In the genomic region with DNA sequence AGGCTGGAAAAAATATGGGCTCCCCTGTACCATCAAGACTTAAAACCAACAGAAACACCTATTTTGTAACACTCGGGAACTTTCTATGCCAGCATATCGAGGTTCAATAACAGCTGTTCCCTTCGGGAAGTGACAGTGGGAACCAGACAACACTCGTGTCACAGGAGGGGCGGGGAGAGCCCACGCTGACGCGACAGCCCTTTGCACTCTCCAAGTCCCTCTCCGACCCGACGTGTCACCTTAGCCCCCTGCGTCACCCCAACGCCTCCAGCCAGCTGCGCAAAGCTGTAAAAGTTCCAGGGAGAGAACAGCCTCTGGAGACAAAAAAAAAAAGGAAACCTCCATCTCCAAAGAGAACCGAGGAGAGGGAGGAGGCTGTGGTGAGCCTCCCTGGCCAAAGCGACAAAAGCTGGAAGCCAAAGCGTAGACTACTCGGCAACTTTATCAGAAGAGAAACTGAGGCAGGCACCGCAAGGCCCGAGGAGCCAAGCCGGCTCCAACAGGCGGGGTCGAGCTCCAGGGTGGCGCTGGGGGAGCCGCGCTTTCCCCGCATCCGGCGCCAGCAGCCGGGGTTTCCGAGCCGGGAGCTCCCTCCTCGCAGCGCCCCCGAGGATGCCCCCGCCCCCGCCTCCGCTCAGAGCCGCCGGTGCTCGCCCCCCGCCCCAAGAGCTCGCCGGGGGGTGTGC, we compare ENCODE assay signal across 8 cellular contexts. TPM values are rescaled to one million over a fixed set of nuclear protein-coding genes. Genes with fewer than 3 reads are reported as not detected.
DNase-seq lines count a peak whose midpoint lies in the region; ATAC-seq and TF ChIP-seq lines count a peak whose summit lies in the region.

No MANE protein-coding gene starts in this region.

- no peaks in the 10 kb centered on the region for H3K36me3 ChIP-seq in BE2C

- DNase-seq in BE2C (no peak), mucosa of gallbladder (ENCODE audit: low spot score) (peak; percentile 41), NCI-H128 (lab: John Stamatoyannopoulos, UW; ENCODE audit: unreplicated experiment) (no peak)
- peak; percentile 27 for DNase-seq in Jurkat, Clone E6-1 (ENCODE audit: low read depth, low spot score)
- peak; percentile 59 for DNase-seq in activated CD4-positive, alpha-beta T cell treated with anti-CD3 and anti-CD28 coated beads, Interleukin-2, amount 10 ng/mL, durations not matched to agents 7 days and 5 days
- peak; percentile 45 for DNase-seq in effector CD4-positive, alpha-beta T cell
- DNase-seq in stimulated activated CD8-positive, alpha-beta memory T cell treated with anti-CD3 and anti-CD28 coated beads, Interleukin-7, amount 100 ng/mL, for 24 hours (ENCODE audit: low read depth), result peak; percentile 11

- peaks cover 5% of the 10 kb centered on the region; the same call in 1 of the 2 replicates for H3K9me3 ChIP-seq in BE2C

- peak; percentile 23 for ATAC-seq in GM19467 (IDR thresholded peaks at IDR 0.05; ENCODE audit: unreplicated experiment)

- no peaks in the 10 kb centered on the region for H3K9me3 Mint-ChIP-seq in activated CD4-positive, alpha-beta T cell treated with anti-CD3 and anti-CD28 coated beads, Interleukin-2, amount 10 ng/mL, durations not matched to agents 7 days and 5 days

- POLR2A ChIA-PET in activated CD4-positive, alpha-beta T cell treated with anti-CD3 and anti-CD28 coated beads, Interleukin-2, amount 10 ng/mL, durations not matched to agents 7 days and 5 days (lab: Charles Lee), result interaction anchor here (0.6 kb wide), 1 partner anchor 23 kb away, joined by 4 read pairs; no protein-coding TSS in a partner anchor

- H3K36me3 Mint-ChIP-seq in activated CD4-positive, alpha-beta T cell treated with anti-CD3 and anti-CD28 coated beads, Interleukin-2, amount 10 ng/mL, durations not matched to agents 7 days and 5 days (ENCODE audit: low read depth), result no peaks in the 10 kb centered on the region

- peak overlapping the region; percentile 81 for H3K4me3 Mint-ChIP-seq in activated CD4-positive, alpha-beta T cell treated with anti-CD3 and anti-CD28 coated beads, Interleukin-2, amount 10 ng/mL, durations not matched to agents 7 days and 5 days

- peaks cover 7% of the 10 kb centered on the region for H3K4me1 Mint-ChIP-seq in activated CD4-positive, alpha-beta T cell treated with anti-CD3 and anti-CD28 coated beads, Interleukin-2, amount 10 ng/mL, durations not matched to agents 7 days and 5 days

- no peaks in the 10 kb centered on the region for H3K27me3 Mint-ChIP-seq in activated CD4-positive, alpha-beta T cell treated with anti-CD3 and anti-CD28 coated beads, Interleukin-2, amount 10 ng/mL, durations not matched to agents 7 days and 5 days

- peak overlapping the region; percentile 84 for H3K4me3 ChIP-seq in BE2C (ENCODE audit: low read depth, low read length)
- peak overlapping the region; percentile 89 for H3K4me3 ChIP-seq in Jurkat, Clone E6-1 (ENCODE audit: low read length)

- TF ChIP-seq CTCF in BE2C (IDR thresholded peaks at IDR 0.05; ENCODE audit: low read depth, low read length), result no peak

- CTCF ChIA-PET in activated CD4-positive, alpha-beta T cell treated with anti-CD3 and anti-CD28 coated beads, Interleukin-2, amount 10 ng/mL, durations not matched to agents 7 days and 5 days (lab: Charles Lee), result interaction anchor here (0.8 to 2.4 kb wide), 3 partner anchors 11 to 15 kb away, joined by 3 to 7 read pairs (median 3); no protein-coding TSS in a partner anchor

- no peaks in the 10 kb centered on the region for H3K4me1 ChIP-seq in BE2C

- no peaks in the 10 kb centered on the region; the same call in 1 of the 2 replicates for H3K27me3 ChIP-seq in BE2C

- peak overlapping the region; percentile 91 for H3K27ac Mint-ChIP-seq in activated CD4-positive, alpha-beta T cell treated with anti-CD3 and anti-CD28 coated beads, Interleukin-2, amount 10 ng/mL, durations not matched to agents 7 days and 5 days

RNA-seq across cellular contexts. Expression of a gene that starts 0.8 kb away (rescaled TPM):
- polyA plus RNA-seq in BE2C (2012; ENCODE audit: insufficient read depth, insufficient read length, low read depth), result 14.9 TPM
- polyA plus RNA-seq in Jurkat, Clone E6-1 (2012; ENCODE audit: insufficient read depth, insufficient read length), result 51.6 TPM
- 10 to 100 TPM; 23.9 to 25.5 TPM for total RNA-seq in activated CD4-positive, alpha-beta T cell treated with anti-CD3 and anti-CD28 coated beads, Interleukin-2, amount 10 ng/mL, durations not matched to agents 7 days and 5 days
- 49.8 TPM for total RNA-seq in mucosa of gallbladder

Comparison
In these comparisons a context has a peak if more than half of its experiments do, and no peak if none do; other contexts are left out.
1. DNase-seq: peak in Jurkat, Clone E6-1 (single experiment), activated CD4-positive, alpha-beta T cell treated with anti-CD3 and anti-CD28 coated beads, Interleukin-2, amount 10 ng/mL, durations not matched to agents 7 days and 5 days (single experiment), effector CD4-positive, alpha-beta T cell (single experiment), mucosa of gallbladder (single experiment) and stimulated activated CD8-positive, alpha-beta memory T cell treated with anti-CD3 and anti-CD28 coated beads, Interleukin-7, amount 100 ng/mL, for 24 hours (single experiment); none in BE2C (single experiment) and NCI-H128 (single experiment).